Comparison of ENCODE assay signal across 24 cellular contexts in the genomic region with DNA sequence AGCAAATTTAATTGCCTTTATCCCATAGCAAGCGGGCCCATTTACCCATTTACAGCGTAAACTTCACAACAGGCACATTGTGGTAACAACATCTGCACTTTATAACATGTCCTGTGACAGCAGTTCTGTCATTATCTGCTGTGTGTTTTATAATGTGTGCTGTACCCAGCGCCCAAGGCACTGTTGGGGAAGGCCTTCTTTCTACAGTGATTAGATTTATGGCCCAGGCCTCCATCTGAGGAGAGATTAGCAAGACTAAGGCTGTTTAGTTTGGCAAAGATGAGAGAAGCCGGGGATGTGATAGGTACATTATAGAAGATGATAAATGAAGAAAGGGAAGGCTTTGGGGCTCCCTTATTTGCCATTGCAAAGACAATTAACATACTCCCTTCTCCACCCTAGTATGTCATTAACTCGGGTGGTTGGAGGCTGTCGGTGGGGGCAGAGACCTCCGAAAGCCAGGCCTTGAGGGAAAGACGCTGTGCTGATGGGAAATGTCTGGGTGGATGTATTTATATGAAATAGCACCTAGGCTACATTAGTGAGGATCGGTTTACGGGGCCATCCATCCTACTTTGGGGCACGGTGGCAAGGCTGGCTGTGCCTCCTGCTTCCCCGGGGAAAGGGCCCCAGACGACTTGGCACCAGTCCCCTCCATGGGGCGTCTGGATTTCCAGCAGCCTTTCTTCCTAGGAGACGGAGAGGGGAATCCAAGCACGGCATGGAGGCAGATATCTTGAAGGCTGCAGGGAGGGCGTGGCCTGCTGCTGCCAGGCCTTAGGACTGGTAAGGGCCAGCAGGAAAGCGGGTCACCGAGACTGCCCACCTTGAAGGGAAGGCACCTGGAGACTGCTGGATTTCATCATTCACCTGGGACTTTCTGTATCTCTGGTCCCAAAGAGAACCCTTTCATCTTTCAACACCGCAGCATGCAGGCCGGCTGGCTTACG.
DNase-seq lines count a peak whose midpoint lies in the region; ATAC-seq and TF ChIP-seq lines count a peak whose summit lies in the region.
"Had no signal": no experiment of that assay in that cellular context is flagged by ENCODE, and none has a peak within 500 bp of the region (broad histone marks: within the 10 kb centered on the region; RNA-seq: fewer than 3 reads in every experiment).

No MANE protein-coding gene starts in this region.

- POLR2A ChIA-PET in HEK293 (lab: Yijun Ruan, JAX): no interaction called here
- POLR2A ChIA-PET in activated CD8-positive, alpha-beta T cell treated with anti-CD3 and anti-CD28 coated beads, Interleukin-2, amount 10 ng/mL, durations not matched to agents 7 days and 5 days (lab: Charles Lee): interaction anchor here (0.7 kb wide), 1 partner anchor 667 kb away, joined by 3 read pairs; no protein-coding TSS in a partner anchor

- H3K36me3 Mint-ChIP-seq in activated CD8-positive, alpha-beta T cell treated with anti-CD3 and anti-CD28 coated beads, Interleukin-2, amount 10 ng/mL, durations not matched to agents 7 days and 5 days (ENCODE audit: low read depth): no peaks in the 10 kb centered on the region
- H3K36me3 Mint-ChIP-seq: memory B cell had no signal

- no peaks in the 10 kb centered on the region for H3K27me3 ChIP-seq in prostate gland (replicated peaks; ENCODE audit: insufficient read depth)
- H3K27me3 ChIP-seq: upper lobe of right lung had no signal

- WGBS in prostate gland: 66% methylated on average over 22 of the region's 22 CpGs

- H3K9me3 ChIP-seq in HEK293 (ENCODE audit: control insufficient read depth, insufficient read depth, low read depth, low read length) (no peaks in the 10 kb centered on the region), prostate gland (no peaks in the 10 kb centered on the region)
- H3K9me3 ChIP-seq: upper lobe of right lung had no signal

- H3K9me3 Mint-ChIP-seq in activated CD8-positive, alpha-beta T cell treated with anti-CD3 and anti-CD28 coated beads, Interleukin-2, amount 10 ng/mL, durations not matched to agents 7 days and 5 days (ENCODE audit: insufficient read depth): no peaks in the 10 kb centered on the region
- H3K9me3 Mint-ChIP-seq: H9, memory B cell had no signal

- intact Hi-C loops in prostate gland (cut with DNase I): no loop called here

- peak; percentile 96 for DNase-seq in SK-N-DZ (ENCODE audit: low spot score)
- DNase-seq in kidney glomerular epithelial cell (lab: John Stamatoyannopoulos, UW): peak; percentile 10
- peak; percentile 17 for DNase-seq in prostate gland (ENCODE audit: low spot score)
- DNase-seq in activated CD8-positive, alpha-beta T cell treated with anti-CD3 and anti-CD28 coated beads, Interleukin-2, amount 10 ng/mL, durations not matched to agents 7 days and 5 days: no peak
- no peak for DNase-seq in mesenteric fat pad (ENCODE audit: low spot score)
- no peak for DNase-seq in D341Med (ENCODE audit: low spot score)
- DNase-seq: activated CD4-positive, CD25-positive, alpha-beta regulatory T cell; activated naive CD4-positive, alpha-beta T cell treated with anti-CD3 and anti-CD28 coated beads, Interleukin-2, amount 50 U/mL, for 16 hours; aorta; central memory CD4-positive, alpha-beta T cell; COR-L47; foreskin keratinocyte; H9; hippocampal formation; NCI-H1092 treated with DMSO at 0.1 percent for 48 hours; OCI-M1; SIG-M5; stimulated activated CD4-positive, alpha-beta T cell treated with anti-CD3 and anti-CD28 coated beads, Interleukin-2, amount 100 ng/mL, for 48 hours; stimulated activated naive CD8-positive, alpha-beta T cell treated with anti-CD3 and anti-CD28 coated beads, Interleukin-15, Interleukin-2, amounts not matched to agents 100 U/mL and 50 U/mL, for 24 hours; T-helper 17 cell; upper lobe of right lung had no signal

- no peaks in the 10 kb centered on the region for H3K4me1 Mint-ChIP-seq in activated CD8-positive, alpha-beta T cell treated with anti-CD3 and anti-CD28 coated beads, Interleukin-2, amount 10 ng/mL, durations not matched to agents 7 days and 5 days (ENCODE audit: low read depth)
- H3K4me1 Mint-ChIP-seq: memory B cell had no signal

- no peak for TF ChIP-seq CTCF in HEK293 (tag by site-specific recombination; IDR thresholded peaks at IDR 0.05)
- TF ChIP-seq CTCF in prostate gland (IDR thresholded peaks at IDR 0.05): no peak

- TF ChIP-seq POLR2A in prostate gland (IDR thresholded peaks at IDR 0.05): no peak

- H3K4me1 ChIP-seq in HEK293 (ENCODE audit: control insufficient read depth, insufficient read depth, low read length) (peaks cover 12% of the 10 kb centered on the region), prostate gland (replicated peaks) (no peaks in the 10 kb centered on the region)
- H3K4me1 ChIP-seq: foreskin keratinocyte, upper lobe of right lung had no signal

- H3K4me3 Mint-ChIP-seq in activated CD8-positive, alpha-beta T cell treated with anti-CD3 and anti-CD28 coated beads, Interleukin-2, amount 10 ng/mL, durations not matched to agents 7 days and 5 days: no peak overlapping the region
- H3K4me3 Mint-ChIP-seq: memory B cell, T-helper 17 cell had no signal

- H3K4me3 ChIP-seq in HEK293 (ENCODE audit: low read depth, low read length) (no peak overlapping the region), prostate gland (no peak overlapping the region)
- H3K4me3 ChIP-seq: skin epidermis, upper lobe of right lung had no signal

- H3K27ac ChIP-seq in HEK293 (ENCODE audit: extremely low read depth, low read depth, low read length) (peak overlapping the region; percentile 87), prostate gland (no peak overlapping the region)
- H3K27ac ChIP-seq: foreskin keratinocyte, skin epidermis, upper lobe of right lung had no signal

- ATAC-seq in activated CD8-positive, alpha-beta T cell treated with anti-CD3 and anti-CD28 coated beads, Interleukin-2, amount 10 ng/mL, durations not matched to agents 7 days and 5 days: no peak
- ATAC-seq: foreskin keratinocyte; stimulated activated naive CD8-positive, alpha-beta T cell treated with anti-CD3 and anti-CD28 coated beads, Interleukin-15, Interleukin-2, amounts not matched to agents 100 U/mL and 50 U/mL, for 24 hours; T-helper 17 cell; upper lobe of right lung had no signal

- CTCF ChIA-PET in HEK293 (lab: Yijun Ruan, JAX): no interaction called here
- CTCF ChIA-PET in activated CD8-positive, alpha-beta T cell treated with anti-CD3 and anti-CD28 coated beads, Interleukin-2, amount 10 ng/mL, durations not matched to agents 7 days and 5 days (lab: Charles Lee): no interaction called here

- H3K27ac Mint-ChIP-seq in activated CD8-positive, alpha-beta T cell treated with anti-CD3 and anti-CD28 coated beads, Interleukin-2, amount 10 ng/mL, durations not matched to agents 7 days and 5 days: no peak overlapping the region
- H3K27ac Mint-ChIP-seq: H9, memory B cell, T-helper 17 cell had no signal

- H3K36me3 ChIP-seq in HEK293 (ENCODE audit: control insufficient read depth in 2 of 2, insufficient read depth in 1 of 2, low read length in 2 of 2): no peaks in the 10 kb centered on the region
- H3K36me3 ChIP-seq in prostate gland: no peaks in the 10 kb centered on the region
- H3K36me3 ChIP-seq: upper lobe of right lung had no signal

- peaks cover 16% of the 10 kb centered on the region for H3K27me3 Mint-ChIP-seq in activated CD8-positive, alpha-beta T cell treated with anti-CD3 and anti-CD28 coated beads, Interleukin-2, amount 10 ng/mL, durations not matched to agents 7 days and 5 days (ENCODE audit: low read depth)

TF ChIP-seq in HEK293, 187 proteins besides CTCF, POLR2A, EP300 and RAD21 (continues in another document):
- TF ChIP-seq ZNF560 (tag by site-specific recombination; IDR thresholded peaks at IDR 0.05; ENCODE audit: borderline replicate concordance) (no peak), ZNF843 (tag by site-specific recombination; IDR thresholded peaks at IDR 0.05) (peak; percentile 97), ZNF239 (tag by site-specific recombination; IDR thresholded peaks at IDR 0.05) (no peak), SP2 (tag by site-specific recombination; IDR thresholded peaks at IDR 0.05) (no peak), ZNF514 (tag by site-specific recombination; IDR thresholded peaks at IDR 0.05) (no peak), ZFP69B (tag by site-specific recombination; IDR thresholded peaks at IDR 0.05) (0 out of 2 replicates have a peak, but pooled peaks have one; percentile 22), ZNF302 (tag by site-specific recombination; IDR thresholded peaks at IDR 0.05; ENCODE audit: low read depth) (peak; percentile 62; the same call in 1 of the 2 replicates)
- TF ChIP-seq, protein P1, sequence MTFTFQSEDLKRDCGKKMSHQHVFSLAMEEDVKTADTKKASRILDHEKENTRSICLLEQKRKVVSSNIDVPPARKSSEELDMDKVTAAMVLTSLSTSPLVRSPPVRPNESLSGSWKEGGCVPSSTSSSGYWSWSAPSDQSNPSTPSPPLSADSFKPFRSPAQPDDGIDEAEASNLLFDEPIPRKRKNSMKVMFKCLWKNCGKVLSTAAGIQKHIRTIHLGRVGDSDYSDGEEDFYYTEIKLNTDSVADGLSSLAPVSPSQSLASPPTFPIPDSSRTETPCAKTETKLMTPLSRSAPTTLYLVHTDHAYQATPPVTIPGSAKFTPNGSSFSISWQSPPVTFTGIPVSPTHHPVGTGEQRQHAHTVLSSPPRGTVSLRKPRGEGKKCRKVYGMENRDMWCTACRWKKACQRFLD (tag by site-specific recombination; IDR thresholded peaks at IDR 0.05): no peak
- TF ChIP-seq, protein P2, sequence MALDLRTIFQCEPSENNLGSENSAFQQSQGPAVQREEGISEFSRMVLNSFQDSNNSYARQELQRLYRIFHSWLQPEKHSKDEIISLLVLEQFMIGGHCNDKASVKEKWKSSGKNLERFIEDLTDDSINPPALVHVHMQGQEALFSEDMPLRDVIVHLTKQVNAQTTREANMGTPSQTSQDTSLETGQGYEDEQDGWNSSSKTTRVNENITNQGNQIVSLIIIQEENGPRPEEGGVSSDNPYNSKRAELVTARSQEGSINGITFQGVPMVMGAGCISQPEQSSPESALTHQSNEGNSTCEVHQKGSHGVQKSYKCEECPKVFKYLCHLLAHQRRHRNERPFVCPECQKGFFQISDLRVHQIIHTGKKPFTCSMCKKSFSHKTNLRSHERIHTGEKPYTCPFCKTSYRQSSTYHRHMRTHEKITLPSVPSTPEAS (tag by site-specific recombination; IDR thresholded peaks at IDR 0.05): 0 out of 2 replicates have a peak, but pooled peaks have one; percentile 38
- TF ChIP-seq, protein P3, sequence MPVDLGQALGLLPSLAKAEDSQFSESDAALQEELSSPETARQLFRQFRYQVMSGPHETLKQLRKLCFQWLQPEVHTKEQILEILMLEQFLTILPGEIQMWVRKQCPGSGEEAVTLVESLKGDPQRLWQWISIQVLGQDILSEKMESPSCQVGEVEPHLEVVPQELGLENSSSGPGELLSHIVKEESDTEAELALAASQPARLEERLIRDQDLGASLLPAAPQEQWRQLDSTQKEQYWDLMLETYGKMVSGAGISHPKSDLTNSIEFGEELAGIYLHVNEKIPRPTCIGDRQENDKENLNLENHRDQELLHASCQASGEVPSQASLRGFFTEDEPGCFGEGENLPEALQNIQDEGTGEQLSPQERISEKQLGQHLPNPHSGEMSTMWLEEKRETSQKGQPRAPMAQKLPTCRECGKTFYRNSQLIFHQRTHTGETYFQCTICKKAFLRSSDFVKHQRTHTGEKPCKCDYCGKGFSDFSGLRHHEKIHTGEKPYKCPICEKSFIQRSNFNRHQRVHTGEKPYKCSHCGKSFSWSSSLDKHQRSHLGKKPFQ (tag by site-specific recombination; IDR thresholded peaks at IDR 0.05): peak; percentile 80

Comparison
In these comparisons a context has a peak if more than half of its experiments do, and no peak if none do; other contexts are left out.
1. DNase-seq: peak in SK-N-DZ (single experiment), kidney glomerular epithelial cell (single experiment) and prostate gland (single experiment); none in activated CD8-positive, alpha-beta T cell treated with anti-CD3 and anti-CD28 coated beads, Interleukin-2, amount 10 ng/mL, durations not matched to agents 7 days and 5 days (single experiment), mesenteric fat pad (single experiment) and D341Med (single experiment).